Comparison of ENCODE assay signal across 23 cellular contexts in genomic region chr11:88806410-88806809, GRCh38.
DNase-seq lines count a peak whose midpoint lies in the region; ATAC-seq, FAIRE-seq and TF ChIP-seq lines count a peak whose summit lies in the region.
"Had no signal": no experiment of that assay in that cellular context is flagged by ENCODE, and none has a peak within 500 bp of the region (broad histone marks: within the 10 kb centered on the region; RNA-seq: fewer than 3 reads in every experiment).

No MANE protein-coding gene starts in this region.

- H3K4me1 ChIP-seq in GM12878 (ENCODE audit: control insufficient read depth, insufficient read depth, low read length) = no peaks in the 10 kb centered on the region
- peaks cover 0 to 8% (median under 1%) of the 10 kb centered on the region in 4 donors for H3K4me1 ChIP-seq in transverse colon
- H3K4me1 ChIP-seq: BE2C had no signal

- H3K4me3 ChIP-seq in GM12878 (no peak overlapping the region), transverse colon (no peak overlapping the region)
- H3K4me3 ChIP-seq: K562 had no signal

- no peak for FAIRE-seq in GM12878 (lab: Jason Lieb, UNC)
- FAIRE-seq: GM12892, H1, HTR-8/SVneo, K562 had no signal

- H3K79me2 ChIP-seq in GM12878 (ENCODE audit: control insufficient read depth, insufficient read depth, low read length) = no peaks in the 10 kb centered on the region

- H3K9ac ChIP-seq in GM12878 (ENCODE audit: control insufficient read depth, insufficient read depth, low read length) = no peak overlapping the region

- WGBS in GM12878 (ENCODE audit: insufficient coverage, insufficient replicate concordance, low lambda C conversion rate, missing lambda C conversion rate) = 3% methylated on average over 1 of the region's 1 CpG
- 64 to 73% methylated on average over 1 of the region's 1 CpG for WGBS in transverse colon (ENCODE audit: low coverage in 1 of 2), 2 donors

- no TSS peak for BruUV-seq in GM12878 (replicated peaks; lab: Mats Ljungman, UMichigan)

- no peaks in the 10 kb centered on the region for H4K20me1 ChIP-seq in GM12878 (ENCODE audit: control insufficient read depth, insufficient read depth)

- DNase-seq in GM20000 (ENCODE audit: low spot score) (peak; percentile 4), GM12878 (ENCODE audit: low read depth, low spot score) (no peak), transverse colon (no peak), ureter (ENCODE audit: low spot score) (no peak)
- DNase-seq: 8988T; BE2C; C1 segment of cervical spinal cord; CD4-positive, CD25-positive, alpha-beta regulatory T cell; CD8-positive, alpha-beta memory T cell; COR-L47; DMS 273 treated with DMSO at 0.1 percent for 48 hours; DMS53; DND-41; EL; H9; IMR-90 had no signal

- TF ChIP-seq EP300 in GM12878 (IDR thresholded peaks at IDR 0.05; ENCODE audit: borderline replicate concordance in 1 of 2, control insufficient read depth in 1 of 2, low read depth in 2 of 2, low read length in 2 of 2) (no peak), transverse colon (IDR thresholded peaks at IDR 0.05; ENCODE audit: low read depth) (no peak)

- intact Hi-C loops in GM12878 (cut with micrococcal nuclease; ENCODE audit: unreplicated experiment) (no loop called here), transverse colon (cut with DNase I; ENCODE audit: low total_unique reads) (no loop called here)

- TF ChIP-seq POLR2A in GM12878 (IDR thresholded peaks at IDR 0.05; ENCODE audit: low read depth, low read length) = no peak
- TF ChIP-seq POLR2A in GM18505 (IDR thresholded peaks at IDR 0.05; ENCODE audit: borderline replicate concordance, extremely low read depth, insufficient read depth, insufficient read length) = no peak
- no peak for TF ChIP-seq POLR2A in transverse colon (IDR thresholded peaks at IDR 0.05)

- H3K27ac ChIP-seq in GM12878 (ENCODE audit: control insufficient read depth, insufficient read depth) (no peak overlapping the region), transverse colon (no peak overlapping the region)

- TF ChIP-seq CTCF in GM20000 (IDR thresholded peaks at IDR 0.05; ENCODE audit: extremely low read depth, missing control alignments) (no peak), GM12878 (IDR thresholded peaks at IDR 0.05 in 2 of 3, conservative IDR thresholded peaks at IDR 0.05 in 1 of 3; ENCODE audit: control insufficient read depth in 2 of 3, extremely low read depth in 1 of 3, insufficient read depth in 1 of 3, low read depth in 3 of 3, low read length in 3 of 3) (no peak), transverse colon (IDR thresholded peaks at IDR 0.05) (no peak)

- TF ChIP-seq RAD21 in GM12878 (IDR thresholded peaks at IDR 0.05; ENCODE audit: insufficient read depth, low read depth, low read length) = no peak

- H3K9me3 ChIP-seq in GM12878 (replicated peaks; ENCODE audit: control insufficient read depth, insufficient read depth, low read length) (no peaks in the 10 kb centered on the region), transverse colon (no peaks in the 10 kb centered on the region)
- H3K9me3 ChIP-seq: BE2C had no signal

- H3K36me3 ChIP-seq in GM12878 (ENCODE audit: control insufficient read depth in 2 of 2, insufficient read depth in 2 of 2, low read length in 1 of 2) = no peaks in the 10 kb centered on the region
- H3K36me3 ChIP-seq in transverse colon = no peaks in the 10 kb centered on the region
- H3K36me3 ChIP-seq: BE2C had no signal

- CTCF ChIA-PET in GM12878 (lab: Yijun Ruan, JAX) = no interaction called here

- H3K27me3 ChIP-seq in GM12878 (replicated peaks in 1 of 2; ENCODE audit: control insufficient read depth in 2 of 2, insufficient read depth in 2 of 2, low read length in 1 of 2) = no peaks in the 10 kb centered on the region
- no peaks in the 10 kb centered on the region for H3K27me3 ChIP-seq in transverse colon
- H3K27me3 ChIP-seq: BE2C had no signal

- H2AFZ ChIP-seq in GM12878 (ENCODE audit: control insufficient read depth, low read depth, low read length) = no peak overlapping the region

- SMC1A ChIA-PET in GM12878 (lab: Charles Lee; ENCODE audit: uncharacterized antibody, unreplicated experiment) = interaction anchor here (0.6 to 1.0 kb wide), 3 partner anchors 186 to 430 kb away, joined by 3 read pairs; no protein-coding TSS in a partner anchor

- POLR2A ChIA-PET in GM12878 (lab: Charles Lee) = interaction anchor here (0.6 kb wide), 1 partner anchor 477 kb away, joined by 4 read pairs; no protein-coding TSS in a partner anchor

- in situ Hi-C loops in GM12878 (cut with MboI) (no loop called here), transverse colon (cut with MboI; ENCODE audit: low pct_ligation_motif_present in 1 of 4, low pct_unique_long_range_greater_than_20kb in 1 of 4, low sequenced_read_pairs in 3 of 4) (no loop called here)

- H3K4me2 ChIP-seq in GM12878 (ENCODE audit: control insufficient read depth, insufficient read depth) = no peak overlapping the region

- RAD21 ChIA-PET in GM12878 (lab: Charles Lee; ENCODE audit: unreplicated experiment) = no interaction called here

- peak; percentile 49 for ATAC-seq in GM18868 (IDR thresholded peaks at IDR 0.05; ENCODE audit: unreplicated experiment)
- ATAC-seq in HG03378 (IDR thresholded peaks at IDR 0.05; ENCODE audit: unreplicated experiment) = peak; percentile 57
- ATAC-seq in GM12878 = peak; percentile 76
- no peak for ATAC-seq in GM18505 (IDR thresholded peaks at IDR 0.05; ENCODE audit: unreplicated experiment)
- ATAC-seq: K562 had no signal

TF ChIP-seq in GM12878, 131 proteins besides CTCF, POLR2A, EP300 and RAD21:
- TF ChIP-seq RAD51 (IDR thresholded peaks at IDR 0.05) (no peak), JUNB (IDR thresholded peaks at IDR 0.05) (0 out of 2 replicates have a peak, but pooled peaks have one; percentile 18), RFX5 (IDR thresholded peaks at IDR 0.05; ENCODE audit: low read depth, low read length) (no peak), CBX3 (IDR thresholded peaks at IDR 0.05; ENCODE audit: borderline replicate concordance, low read depth) (no peak), HSF1 (IDR thresholded peaks at IDR 0.05; ENCODE audit: low read depth, low read length) (no peak), MEF2A (IDR thresholded peaks at IDR 0.05; ENCODE audit: insufficient read depth, low read depth, low read length) (no peak), USF2 (IDR thresholded peaks at IDR 0.05; ENCODE audit: borderline replicate concordance, low read depth, low read length) (no peak), SUPT20H (IDR thresholded peaks at IDR 0.05; ENCODE audit: borderline replicate concordance, control insufficient read depth, low read depth, low read length) (no peak)
